Comparison of ENCODE assay signal across 1 cellular context in the genomic region with DNA sequence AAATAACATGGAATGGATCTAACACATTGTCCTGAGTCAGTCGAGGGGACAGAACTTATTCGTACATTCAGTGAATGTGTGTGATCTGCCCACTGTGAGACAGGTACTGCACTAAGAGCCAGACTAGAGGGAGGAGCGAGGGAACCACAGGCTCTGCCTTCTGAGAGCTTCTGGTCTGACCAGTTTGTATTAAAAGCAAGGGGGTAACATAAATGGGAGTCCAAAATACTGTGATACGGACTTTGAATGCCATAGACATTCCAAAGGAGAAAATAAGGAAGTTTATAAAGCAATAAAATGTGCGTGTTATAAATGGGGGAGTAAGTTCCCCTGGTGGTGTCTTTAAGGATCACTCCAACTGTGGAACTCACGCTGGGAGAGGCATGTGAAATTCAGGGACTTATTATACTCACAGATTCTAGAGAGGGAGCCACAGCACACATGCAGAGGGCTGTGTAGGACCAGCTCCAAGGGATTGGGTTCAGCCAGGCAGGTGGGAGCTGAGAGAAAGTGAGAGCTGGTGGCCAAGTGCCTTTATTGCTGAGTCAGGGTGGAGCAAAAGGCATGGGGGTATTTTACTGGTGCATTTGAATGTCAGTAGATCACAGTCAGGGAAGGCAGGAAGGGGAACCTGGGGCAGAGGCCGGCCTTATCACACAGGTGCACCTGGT.
TF ChIP-seq lines count a peak whose summit lies in the region.

No MANE protein-coding gene starts in this region.

TF ChIP-seq in IMR-90, 13 proteins besides CTCF, POLR2A, EP300 and RAD21 (continued from another document):
- TF ChIP-seq, protein P1, sequence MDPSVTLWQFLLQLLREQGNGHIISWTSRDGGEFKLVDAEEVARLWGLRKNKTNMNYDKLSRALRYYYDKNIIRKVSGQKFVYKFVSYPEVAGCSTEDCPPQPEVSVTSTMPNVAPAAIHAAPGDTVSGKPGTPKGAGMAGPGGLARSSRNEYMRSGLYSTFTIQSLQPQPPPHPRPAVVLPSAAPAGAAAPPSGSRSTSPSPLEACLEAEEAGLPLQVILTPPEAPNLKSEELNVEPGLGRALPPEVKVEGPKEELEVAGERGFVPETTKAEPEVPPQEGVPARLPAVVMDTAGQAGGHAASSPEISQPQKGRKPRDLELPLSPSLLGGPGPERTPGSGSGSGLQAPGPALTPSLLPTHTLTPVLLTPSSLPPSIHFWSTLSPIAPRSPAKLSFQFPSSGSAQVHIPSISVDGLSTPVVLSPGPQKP (IDR thresholded peaks at IDR 0.05; ENCODE audit: borderline replicate concordance, low read depth, low read length), result no peak
TF ChIP-seq in IMR-90: peak in this region for 1.
